ENCODE assay signal across 15 cellular contexts in genomic region chr7:27117687-27118491, GRCh38. TPM values are rescaled to one million over a fixed set of nuclear protein-coding genes. Genes with fewer than 3 reads are reported as not detected.
DNase-seq lines count a peak whose midpoint lies in the region; ATAC-seq and TF ChIP-seq lines count a peak whose summit lies in the region.
"Had no signal": no experiment of that assay in that cellular context is flagged by ENCODE, and none has a peak within 500 bp of the region (broad histone marks: within the 10 kb centered on the region; RNA-seq: fewer than 3 reads in every experiment).

No MANE protein-coding gene starts in this region.

- ATAC-seq in GM19395 (IDR thresholded peaks at IDR 0.05; ENCODE audit: unreplicated experiment), result no peak

- intact Hi-C loops in esophagus squamous epithelium (cut with DNase I), result no loop called here

- peak overlapping the region; percentile 96 to 99 (median 99) for H3K27ac ChIP-seq in esophagus squamous epithelium
- H3K27ac ChIP-seq in muscle layer of colon (ENCODE audit: low read depth, low read length), result peak overlapping the region; percentile 67
- H3K27ac ChIP-seq in urinary bladder (ENCODE audit: low read depth), result no peak overlapping the region

- no peaks in the 10 kb centered on the region for H3K9me3 ChIP-seq in esophagus squamous epithelium
- no peaks in the 10 kb centered on the region for H3K9me3 ChIP-seq in muscle layer of colon (ENCODE audit: low read length)

- H3K4me1 ChIP-seq in esophagus squamous epithelium (peaks cover 28 to 74% (median 34%) of the 10 kb centered on the region in 3 donors), muscle layer of colon (ENCODE audit: insufficient read depth, low read length) (peaks cover 50% of the 10 kb centered on the region), urinary bladder (ENCODE audit: insufficient read depth) (no peaks in the 10 kb centered on the region)

- H3K27me3 ChIP-seq in esophagus squamous epithelium, result no peaks in the 10 kb centered on the region
- no peaks in the 10 kb centered on the region for H3K27me3 ChIP-seq in muscle layer of colon (ENCODE audit: control insufficient read depth in 1 of 2, insufficient read depth in 2 of 2, low read length in 2 of 2)

- H3K4me3 ChIP-seq in esophagus squamous epithelium, result peak overlapping the region; percentile 70 to 91 (median 78)
- H3K4me3 ChIP-seq in muscle layer of colon (ENCODE audit: low read depth in 1 of 2, low read length in 2 of 2), result peak overlapping the region in 1 of 2 donors; percentile 71
- peak overlapping the region; percentile 19 for H3K4me3 ChIP-seq in urinary bladder (ENCODE audit: low read depth, low read length)
- H3K4me3 ChIP-seq: skin epidermis had no signal

- peak overlapping the region; percentile 76 for H3K9ac ChIP-seq in muscle layer of colon (ENCODE audit: low read length)

- H3K36me3 ChIP-seq in esophagus squamous epithelium (no peaks in the 10 kb centered on the region), muscle layer of colon (ENCODE audit: insufficient read depth, low read length) (peaks cover 6% of the 10 kb centered on the region), urinary bladder (ENCODE audit: insufficient read depth) (no peaks in the 10 kb centered on the region)

- DNase-seq in activated effector memory CD4-positive, alpha-beta T cell treated with anti-CD3 and anti-CD28 coated beads, Interleukin-2, amount 50 U/mL, for 16 hours, result peak; percentile 22
- no peak for DNase-seq in activated effector memory CD4-positive, alpha-beta T cell treated with Interleukin-2 at 50 U/mL for 16 hours
- no peak for DNase-seq in esophagus squamous epithelium (lab: John Stamatoyannopoulos, UW)
- DNase-seq in hypothalamus (lab: John Stamatoyannopoulos, UW), result no peak
- no peak for DNase-seq in activated CD4-positive, alpha-beta T cell treated with anti-CD3 and anti-CD28 coated beads for 48 hours
- DNase-seq: DMS79, foreskin fibroblast, mesendoderm, NCI-H2171 treated with DMSO at 0.1 percent for 48 hours had no signal

- WGBS in esophagus squamous epithelium, 2 donors, result 16 to 42% methylated on average over 13 to 22 of the region's 22 CpGs
- 41% methylated on average over 22 of the region's 22 CpGs for WGBS in urinary bladder

- peak in 1 of 4 donors; percentile 23 for TF ChIP-seq POLR2A in esophagus squamous epithelium (IDR thresholded peaks at IDR 0.05)

- no peak for TF ChIP-seq CTCF in esophagus squamous epithelium (IDR thresholded peaks at IDR 0.05)

RNA-seq across cellular contexts. Expression of gene HOXA4, which starts 12.7 kb away (rescaled TPM):
- total RNA-seq in esophagus squamous epithelium, result 1 to 10 TPM; 2.9 to 6.7 (median 4.1) TPM
- 1.0 TPM for total RNA-seq in urinary bladder
- 6.0 TPM for polyA plus RNA-seq in urinary bladder
- total RNA-seq: A673, bronchial epithelial cell had no signal

RNA-seq across cellular contexts. Expression of gene HOXA2, which starts 15.4 kb away (rescaled TPM):
- total RNA-seq in esophagus squamous epithelium (1 to 10 TPM in 3 of 4 donors, under 1 TPM in 1; 0.27 to 3.6 (median 1.5) TPM), urinary bladder (1.4 TPM)
- polyA plus RNA-seq in urinary bladder, result 1.3 TPM
- total RNA-seq: A673, bronchial epithelial cell had no signal

RNA-seq across cellular contexts. Expression of gene HOXA1, which starts 22.1 kb away (rescaled TPM):
- total RNA-seq in esophagus squamous epithelium (1 to 10 TPM; 1.6 to 2.5 (median 2.2) TPM), urinary bladder (2.0 TPM)
- polyA plus RNA-seq in urinary bladder, result 1.6 TPM
- total RNA-seq: A673 had no signal

RNA-seq across cellular contexts. Expression of gene HOXA5, which starts 25.6 kb away (rescaled TPM):
- 1 to 10 TPM; 3.6 to 8.2 (median 6.8) TPM for total RNA-seq in esophagus squamous epithelium
- total RNA-seq in urinary bladder, result 12.5 TPM
- 9.9 TPM for polyA plus RNA-seq in urinary bladder
- total RNA-seq: A673, bronchial epithelial cell had no signal

RNA-seq across cellular contexts. Expression of gene HOXA6, which starts 29.7 kb away (rescaled TPM):
- total RNA-seq in esophagus squamous epithelium (1 to 10 TPM in 1 of 4 donors, under 1 TPM in 1, not detected in 2; 0.26 to 1.3 TPM), urinary bladder (8.4 TPM)
- 4.4 TPM for polyA plus RNA-seq in urinary bladder
- total RNA-seq: A673 had no signal
